Comparison of ENCODE assay signal across 14 cellular contexts in the genomic region with DNA sequence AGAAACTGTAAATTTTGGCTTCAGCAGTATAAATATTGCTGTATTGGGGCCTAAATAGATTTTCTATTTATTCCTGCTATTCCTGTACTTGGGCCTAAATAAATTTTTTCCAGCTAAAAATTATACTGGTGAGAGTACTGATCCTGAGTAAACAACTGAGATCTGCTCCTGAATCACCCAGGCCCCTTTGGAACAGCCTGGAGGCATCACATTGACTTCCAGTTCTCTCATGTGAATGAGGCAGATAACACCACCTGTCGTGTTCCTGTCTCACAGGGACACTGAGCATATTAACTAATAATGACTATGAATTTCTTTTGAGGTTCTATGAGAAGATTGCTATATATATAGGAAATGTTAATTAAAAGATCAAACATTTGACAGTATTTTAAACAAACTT.
A peak's percentile ranks its signal among the peaks of the same experiment; 100 is the strongest.
DNase-seq lines count a peak whose midpoint lies in the region; ATAC-seq and TF ChIP-seq lines count a peak whose summit lies in the region.
"Had no signal": no experiment of that assay in that cellular context is flagged by ENCODE, and none has a peak within 500 bp of the region (broad histone marks: within the 10 kb centered on the region; RNA-seq: fewer than 3 reads in every experiment).

No MANE protein-coding gene starts in this region.

- no peak overlapping the region for H2AFZ ChIP-seq in SK-N-SH (ENCODE audit: low read depth)

- TF ChIP-seq EP300 in SK-N-SH (IDR thresholded peaks at IDR 0.05; ENCODE audit: borderline replicate concordance in 1 of 2, low read depth in 1 of 2, low read length in 1 of 2), result peak in 1 of 2 experiments; percentile 40; a peak in 1 of 4 replicates

- peak; percentile 25 for DNase-seq in SK-N-SH
- DNase-seq in NCI-H146 treated with DMSO at 0.1 percent for 48 hours (lab: John Stamatoyannopoulos, UW; ENCODE audit: unreplicated experiment), result peak; percentile 41
- peak; percentile 13 to 40 for DNase-seq in SJCRH30
- no peak for DNase-seq in T-cell
- no peak for DNase-seq in NCI-H1694 treated with DMSO at 0.1 percent for 48 hours (lab: John Stamatoyannopoulos, UW)
- DNase-seq: CD4-positive, CD25-positive, alpha-beta regulatory T cell; DMS79; GOT3; H9 had no signal

- no peaks in the 10 kb centered on the region for H3K79me2 ChIP-seq in SK-N-SH (ENCODE audit: insufficient read depth)

- H3K9me3 Mint-ChIP-seq in T-cell, result peaks cover 0 to 4% (median 0%) of the 10 kb centered on the region in 3 donors
- H3K9me3 Mint-ChIP-seq: H9 had no signal

- POLR2A ChIA-PET in SK-N-SH (lab: Yijun Ruan, JAX), result interaction anchor here (1.1 kb wide), 1 partner anchor 29 kb away, joined by 3 read pairs; no protein-coding TSS in a partner anchor
- POLR2A ChIA-PET in T-cell (lab: Charles Lee), result no interaction called here

- TF ChIP-seq RAD21 in SK-N-SH (IDR thresholded peaks at IDR 0.05; ENCODE audit: low read length), result 0 out of 2 replicates have a peak, but pooled peaks have one; percentile 9

- H3K9ac ChIP-seq in SK-N-SH, result no peak overlapping the region
- H3K9ac ChIP-seq: BLaER1 treated with 17β-estradiol and CSF1 and Interleukin-3, amounts not matched to agents 10 nM and 100 nM had no signal

- no peaks in the 10 kb centered on the region for H3K27me3 ChIP-seq in SK-N-SH (ENCODE audit: insufficient read depth)
- H3K27me3 ChIP-seq in SJCRH30, result no peaks in the 10 kb centered on the region
- H3K27me3 ChIP-seq: BLaER1 treated with 17β-estradiol and CSF1 and Interleukin-3, amounts not matched to agents 10 nM and 100 nM had no signal

- no peaks in the 10 kb centered on the region for H3K36me3 Mint-ChIP-seq in T-cell
- H3K36me3 Mint-ChIP-seq: CD4-positive, CD25-positive, alpha-beta regulatory T cell had no signal

- H3K27ac Mint-ChIP-seq in T-cell, result no peak overlapping the region
- H3K27ac Mint-ChIP-seq: H9 had no signal

- H3K4me2 ChIP-seq in SK-N-SH, result no peak overlapping the region
- H3K4me2 ChIP-seq: A549; BLaER1 treated with 17β-estradiol and CSF1 and Interleukin-3, amounts not matched to agents 10 nM and 100 nM had no signal

- no peaks in the 10 kb centered on the region for H4K20me1 ChIP-seq in SK-N-SH (ENCODE audit: insufficient read depth)
- H4K20me1 ChIP-seq: BLaER1 treated with 17β-estradiol and CSF1 and Interleukin-3, amounts not matched to agents 10 nM and 100 nM had no signal

- H3K9me2 ChIP-seq in SK-N-SH, result no peaks in the 10 kb centered on the region

- WGBS in SK-N-SH (ENCODE audit: low lambda C conversion rate), result 0% methylated on average over 1 of the region's 1 CpG

- H3K9me3 ChIP-seq in SK-N-SH (no peaks in the 10 kb centered on the region), SJCRH30 (replicated peaks) (no peaks in the 10 kb centered on the region)
- H3K9me3 ChIP-seq: A549; BLaER1 treated with 17β-estradiol and CSF1 and Interleukin-3, amounts not matched to agents 10 nM and 100 nM had no signal

- no peak for ATAC-seq in SK-N-SH treated with all-trans-retinoic acid at 6 μM for 48 hours
- no peak for ATAC-seq in T-cell (replicated peaks in 1 of 4)
- no peak for ATAC-seq in GM19452 (IDR thresholded peaks at IDR 0.05; ENCODE audit: unreplicated experiment)
- ATAC-seq: A549, HepG2 had no signal

- H3K4me1 Mint-ChIP-seq in T-cell, result no peaks in the 10 kb centered on the region
- H3K4me1 Mint-ChIP-seq: CD4-positive, CD25-positive, alpha-beta regulatory T cell had no signal

- H3K27ac ChIP-seq in SK-N-SH (ENCODE audit: low read depth in 2 of 2, low read length in 1 of 2), result peak overlapping the region in 1 of 2 experiments; percentile 60; a peak in 2 of 4 replicates
- no peak overlapping the region for H3K27ac ChIP-seq in SJCRH30
- H3K27ac ChIP-seq: A549; BLaER1 treated with 17β-estradiol and CSF1 and Interleukin-3, amounts not matched to agents 10 nM and 100 nM had no signal

- H3K4me3 ChIP-seq in SK-N-SH (ENCODE audit: low read depth in 2 of 2, low read length in 1 of 2) (no peak overlapping the region), SJCRH30 (no peak overlapping the region)
- H3K4me3 ChIP-seq: A549; BLaER1 treated with 17β-estradiol and CSF1 and Interleukin-3, amounts not matched to agents 10 nM and 100 nM had no signal

- H3K4me1 ChIP-seq in SK-N-SH (ENCODE audit: control insufficient read depth in 1 of 2, insufficient read depth in 2 of 2, low read depth in 1 of 2, low read length in 1 of 2) (peaks cover 0 to 5% of the 10 kb centered on the region in 2 experiments; a peak in 2 of 4 replicates), SJCRH30 (no peaks in the 10 kb centered on the region)
- H3K4me1 ChIP-seq: A549; BLaER1 treated with 17β-estradiol and CSF1 and Interleukin-3, amounts not matched to agents 10 nM and 100 nM had no signal

- no peak for TF ChIP-seq CTCF in SK-N-SH (IDR thresholded peaks at IDR 0.05)

- no peaks in the 10 kb centered on the region for H3K27me3 Mint-ChIP-seq in T-cell

- H3K36me3 ChIP-seq in SK-N-SH (replicated peaks in 1 of 2; ENCODE audit: control insufficient read depth in 1 of 2, insufficient read depth in 2 of 2, low read length in 1 of 2) (no peaks in the 10 kb centered on the region), SJCRH30 (no peaks in the 10 kb centered on the region)
- H3K36me3 ChIP-seq: BLaER1 treated with 17β-estradiol and CSF1 and Interleukin-3, amounts not matched to agents 10 nM and 100 nM had no signal

- CTCF ChIA-PET in SK-N-SH (lab: Yijun Ruan, JAX), result interaction anchor here (1.0 to 1.3 kb wide), 2 partner anchors 93 to 360 kb away, joined by 3 read pairs; no protein-coding TSS in a partner anchor
- CTCF ChIA-PET in T-cell (lab: Charles Lee), result no interaction called here

- H3F3A ChIP-seq in SK-N-SH (replicated peaks; ENCODE audit: insufficient read depth), result no peaks in the 10 kb centered on the region

- H3K4me3 Mint-ChIP-seq in T-cell, result no peak overlapping the region
- H3K4me3 Mint-ChIP-seq: CD4-positive, CD25-positive, alpha-beta regulatory T cell; H9 had no signal

TF ChIP-seq in SK-N-SH, 30 proteins besides CTCF, POLR2A, EP300 and RAD21:
- TF ChIP-seq MXI1 (IDR thresholded peaks at IDR 0.05; ENCODE audit: low read depth, low read length) (peak; percentile 33; the same call in 1 of the 2 replicates), TEAD4 (IDR thresholded peaks at IDR 0.05; ENCODE audit: borderline replicate concordance, insufficient read depth) (no peak), FOXJ3 (CRISPR knock-in tag; IDR thresholded peaks at IDR 0.05) (peak; percentile 59), USF2 (IDR thresholded peaks at IDR 0.05; ENCODE audit: borderline replicate concordance, low read depth, low read length) (no peak), ZBTB33 (IDR thresholded peaks at IDR 0.05; ENCODE audit: borderline replicate concordance, low read depth) (no peak), SMC3 (IDR thresholded peaks at IDR 0.05; ENCODE audit: low read depth, low read length) (no peak)
TF ChIP-seq in SK-N-SH: peak in this region for 2.

TF ChIP-seq in SK-N-SH treated with all-trans-retinoic acid at 6 μM for 48 hours, 23 proteins besides CTCF, POLR2A, EP300 and RAD21:
- TF ChIP-seq TSHZ2 (CRISPR knock-in tag; IDR thresholded peaks at IDR 0.05) (no peak), ESRRG (CRISPR knock-in tag; IDR thresholded peaks at IDR 0.05) (no peak), ZNF8 (CRISPR knock-in tag; IDR thresholded peaks at IDR 0.05) (no peak), PPARA (CRISPR knock-in tag; IDR thresholded peaks at IDR 0.05; ENCODE audit: borderline replicate concordance) (no peak)

Comparison
In these comparisons a context has a peak if more than half of its experiments do, and no peak if none do; other contexts are left out.
1. DNase-seq: peak in SK-N-SH (single experiment), NCI-H146 treated with DMSO at 0.1 percent for 48 hours (single experiment) and SJCRH30 (2 of 2); none in T-cell (0 of 34) and NCI-H1694 treated with DMSO at 0.1 percent for 48 hours (single experiment).